Comparison of ENCODE assay signal across 11 cellular contexts in genomic region chr5:177371705-177372533, GRCh38. TPM values are rescaled to one million over a fixed set of nuclear protein-coding genes. Genes with fewer than 3 reads are reported as not detected.
DNase-seq lines count a peak whose midpoint lies in the region; ATAC-seq and TF ChIP-seq lines count a peak whose summit lies in the region.
"Had no signal": no experiment of that assay in that cellular context is flagged by ENCODE, and none has a peak within 500 bp of the region (broad histone marks: within the 10 kb centered on the region; RNA-seq: fewer than 3 reads in every experiment).

No MANE protein-coding gene starts in this region.

- peaks cover 28% of the 10 kb centered on the region for H3K4me1 Mint-ChIP-seq in Calu3 (ENCODE audit: low read depth, unreplicated experiment)
- peaks cover 37% of the 10 kb centered on the region for H3K4me1 Mint-ChIP-seq in T-helper 2 cell treated with Interferon-gamma antibody and Interleukin-4, amounts not matched to agents 5 μg/mL and 100 μg/mL, for 36 hours (ENCODE audit: low read depth)

- BruUV-seq in Calu3 (replicated peaks; lab: Mats Ljungman, UMichigan), result no TSS peak

- no peaks in the 10 kb centered on the region for H3K9me3 Mint-ChIP-seq in Calu3 (ENCODE audit: low read depth, unreplicated experiment)
- no peaks in the 10 kb centered on the region for H3K9me3 Mint-ChIP-seq in T-helper 2 cell treated with Interferon-gamma antibody and Interleukin-4, amounts not matched to agents 5 μg/mL and 100 μg/mL, for 36 hours

- peaks cover 23% of the 10 kb centered on the region for H3K36me3 Mint-ChIP-seq in Calu3 (ENCODE audit: insufficient read depth, unreplicated experiment)
- peaks cover 52% of the 10 kb centered on the region for H3K36me3 Mint-ChIP-seq in T-helper 2 cell treated with Interferon-gamma antibody and Interleukin-4, amounts not matched to agents 5 μg/mL and 100 μg/mL, for 36 hours (ENCODE audit: low read depth)

- H3K27ac Mint-ChIP-seq in Calu3 (ENCODE audit: unreplicated experiment), result no peak overlapping the region
- peak overlapping the region; percentile 74 for H3K27ac Mint-ChIP-seq in T-helper 2 cell treated with Interferon-gamma antibody and Interleukin-4, amounts not matched to agents 5 μg/mL and 100 μg/mL, for 36 hours

- H3K4me3 ChIP-seq in effector memory CD4-positive, alpha-beta T cell (ENCODE audit: insufficient read depth, low read depth, low read length, poor library complexity, severe bottlenecking), result peak overlapping the region; percentile 43
- H3K4me3 ChIP-seq in neutrophil (ENCODE audit: low read depth in 1 of 2, low read length in 1 of 2), result peak overlapping the region; percentile 38 to 59

- no peaks in the 10 kb centered on the region for H3K27me3 ChIP-seq in effector memory CD4-positive, alpha-beta T cell (replicated peaks; ENCODE audit: control insufficient read depth, insufficient read depth, low read length, poor library complexity, severe bottlenecking)
- H3K27me3 ChIP-seq in neutrophil, result no peaks in the 10 kb centered on the region

- H3K36me3 ChIP-seq in effector memory CD4-positive, alpha-beta T cell (ENCODE audit: control insufficient read depth, insufficient read depth, low read length), result peaks cover 31% of the 10 kb centered on the region
- H3K36me3 ChIP-seq in neutrophil, result peaks cover 82% of the 10 kb centered on the region

- CTCF ChIA-PET in Calu3 (lab: Charles Lee), result interaction anchor here (0.7 to 3.8 kb wide), 5 partner anchors 13 to 1143 kb away, joined by 3 to 46 read pairs (median 8); partner anchors contain the start of gene LMAN2

- H3K27ac ChIP-seq in effector memory CD4-positive, alpha-beta T cell (ENCODE audit: insufficient read depth, low read length, poor library complexity, severe bottlenecking), result peak overlapping the region; percentile 59
- H3K27ac ChIP-seq in neutrophil, result peak overlapping the region; percentile 81

- H3K9me3 ChIP-seq in effector memory CD4-positive, alpha-beta T cell (ENCODE audit: control insufficient read depth, low read length), result no peaks in the 10 kb centered on the region
- no peaks in the 10 kb centered on the region for H3K9me3 ChIP-seq in neutrophil

- ATAC-seq in GM18873 (IDR thresholded peaks at IDR 0.05; ENCODE audit: low FRiP score, unreplicated experiment), result no peak
- ATAC-seq in HG03045 (IDR thresholded peaks at IDR 0.05; ENCODE audit: unreplicated experiment), result no peak

- peaks cover 47% of the 10 kb centered on the region for H3K4me1 ChIP-seq in effector memory CD4-positive, alpha-beta T cell (ENCODE audit: control insufficient read depth, insufficient read depth, low read length, poor library complexity, severe bottlenecking)
- peaks cover 25 to 54% of the 10 kb centered on the region in 2 experiments for H3K4me1 ChIP-seq in neutrophil (ENCODE audit: control insufficient read depth in 1 of 2, insufficient read depth in 1 of 2, low read depth in 1 of 2, low read length in 1 of 2)

- intact Hi-C loops in Calu3 (cut with micrococcal nuclease; ENCODE audit: unreplicated experiment), result no loop called here

- H3K27me3 Mint-ChIP-seq in Calu3 (ENCODE audit: unreplicated experiment), result no peaks in the 10 kb centered on the region
- no peaks in the 10 kb centered on the region for H3K27me3 Mint-ChIP-seq in T-helper 2 cell treated with Interferon-gamma antibody and Interleukin-4, amounts not matched to agents 5 μg/mL and 100 μg/mL, for 36 hours (ENCODE audit: low read depth)

- DNase-seq in Calu3, result no peak
- no peak for DNase-seq in T-helper 2 cell treated with Interferon-gamma antibody and Interleukin-4, amounts not matched to agents 5 μg/mL and 100 μg/mL, for 36 hours (ENCODE audit: low spot score)
- peak in 1 of 3 donors; percentile 15 for DNase-seq in effector memory CD4-positive, alpha-beta T cell
- DNase-seq in GM10266 (ENCODE audit: extremely low spot score), result no peak
- DNase-seq in HuH-7.5 (ENCODE audit: low spot score), result no peak
- DNase-seq: GDM1, NCI-H2107, T1000 had no signal

- H3K4me3 Mint-ChIP-seq in Calu3 (ENCODE audit: low read depth, unreplicated experiment), result peak overlapping the region; percentile 53
- H3K4me3 Mint-ChIP-seq in T-helper 2 cell treated with Interferon-gamma antibody and Interleukin-4, amounts not matched to agents 5 μg/mL and 100 μg/mL, for 36 hours, result peak overlapping the region; percentile 66

- TF ChIP-seq CTCF in Calu3 (IDR thresholded peaks at IDR 0.05; ENCODE audit: unreplicated experiment) (no peak), neutrophil (IDR thresholded peaks at IDR 0.05) (no peak), GM10266 (IDR thresholded peaks at IDR 0.05; ENCODE audit: control insufficient read depth, insufficient read depth, low read depth, missing control alignments) (no peak)

RNA-seq across cellular contexts. Expression of gene SLC34A1, which starts 12.3 kb away (rescaled TPM):
- 0.19 and 0.64 TPM in 2 replicates for total RNA-seq in Calu3 (2022)

RNA-seq across cellular contexts. Expression of gene RGS14, which starts 14.2 kb away (rescaled TPM):
- 12.9 and 13.0 TPM in 2 replicates for total RNA-seq in Calu3 (2022)

RNA-seq across cellular contexts. Expression of gene LMAN2, which starts 20.5 kb away (rescaled TPM):
- 278 and 305 TPM in 2 replicates for total RNA-seq in Calu3 (2022)

RNA-seq across cellular contexts. Expression of gene PFN3, which starts 28.5 kb away (rescaled TPM):
- not detected in 2 replicates for total RNA-seq in Calu3 (2022)

RNA-seq across cellular contexts. Expression of gene F12, which starts 37.4 kb away (rescaled TPM):
- 14.3 and 20.2 TPM in 2 replicates for total RNA-seq in Calu3 (2022)
